16 cellular contexts compared by ENCODE assay signal in the genomic region with DNA sequence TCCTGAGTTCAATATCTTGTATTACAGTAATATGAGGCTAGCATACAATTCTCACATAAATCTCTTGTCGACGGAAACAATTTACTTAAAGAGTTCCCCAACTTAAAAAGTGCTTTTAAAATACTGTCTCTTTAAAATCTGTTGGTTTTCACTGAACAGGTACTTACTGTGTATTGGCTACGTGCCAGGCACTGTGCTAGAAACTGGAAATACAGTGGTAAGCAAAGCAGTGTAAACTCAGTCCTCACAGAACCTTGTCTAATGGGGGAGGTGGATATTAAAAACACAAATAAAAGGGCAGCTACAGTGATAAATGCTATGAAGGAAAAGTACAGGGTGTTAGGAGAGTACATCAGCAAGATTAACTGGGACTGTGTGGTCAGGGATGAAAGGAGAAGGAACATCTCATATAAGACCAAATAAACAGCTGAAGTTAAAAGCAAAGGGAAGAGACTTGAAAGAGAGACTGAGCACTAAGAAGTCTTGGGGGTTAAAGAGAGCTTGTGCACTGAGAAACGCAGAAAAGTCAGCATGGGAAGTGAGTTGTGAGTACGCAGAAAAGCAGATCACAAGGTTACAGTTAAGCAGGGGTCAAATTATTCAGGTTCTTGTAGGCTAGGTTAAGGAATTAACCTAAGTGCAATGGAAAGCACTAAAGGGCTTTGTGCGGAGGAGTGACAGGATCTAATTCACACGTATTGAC. TPM values are rescaled to one million over a fixed set of nuclear protein-coding genes. Genes with fewer than 3 reads are reported as not detected.
DNase-seq lines count a peak whose midpoint lies in the region; FAIRE-seq and TF ChIP-seq lines count a peak whose summit lies in the region.
"Had no signal": no experiment of that assay in that cellular context is flagged by ENCODE, and none has a peak within 500 bp of the region (broad histone marks: within the 10 kb centered on the region; RNA-seq: fewer than 3 reads in every experiment).

No MANE protein-coding gene starts in this region.

- FAIRE-seq in GM12892 (lab: Jason Lieb, UNC) (peak; percentile 71), frontal cortex (lab: Jason Lieb, UNC) (no peak)
- FAIRE-seq: pancreas had no signal

- no peaks in the 10 kb centered on the region for H3K9me3 ChIP-seq in BE2C
- H3K9me3 ChIP-seq: pancreas had no signal

- DNase-seq in GM12892 (ENCODE audit: insufficient read length), result no peak
- peak; percentile 38 for DNase-seq in HT-29 (ENCODE audit: low spot score)
- peak; percentile 90 for DNase-seq in RPMI8226
- DNase-seq in mesothelial cell of epicardium (ENCODE audit: low spot score in 2 of 2, unreplicated experiment in 2 of 2), result peak; percentile 28 to 43
- no peak for DNase-seq in stimulated activated CD4-positive, alpha-beta T cell treated with anti-CD3 and anti-CD28 coated beads, Interleukin-15, amount 100 ng/mL, for 24 hours
- no peak for DNase-seq in NCI-H2227 (lab: John Stamatoyannopoulos, UW; ENCODE audit: unreplicated experiment)
- no peak for DNase-seq in BE2C
- no peak for DNase-seq in frontal cortex (ENCODE audit: low spot score in 2 of 2)
- DNase-seq: activated CD4-positive, alpha-beta T cell treated with anti-CD3 and anti-CD28 coated beads, Interleukin-2, amount 50 U/mL, for 1 hour; activated T-cell treated with anti-CD3 and anti-CD28 coated beads, Interleukin-2, amount 50 U/mL, for 24 hours; AML-193; NCI-H526 treated with DMSO at 0.1 percent for 48 hours; pancreas; SHP77; stimulated activated CD4-positive, alpha-beta T cell treated with anti-CD3 and anti-CD28 coated beads, Interleukin-12 subunit alpha, Interleukin-12 subunit beta, amount 100 ng/mL, for 4 hours; T-helper 9 cell had no signal

- H3K27ac Mint-ChIP-seq in mesothelial cell of epicardium, result peak overlapping the region; percentile 27
- H3K27ac Mint-ChIP-seq: activated T-cell treated with anti-CD3 and anti-CD28 coated beads, Interleukin-2, amount 50 U/mL, for 24 hours had no signal

- no peak overlapping the region for H3K4me3 ChIP-seq in BE2C (ENCODE audit: low read depth, low read length)
- H3K4me3 ChIP-seq: pancreas had no signal

- TF ChIP-seq CTCF in mesothelial cell of epicardium (IDR thresholded peaks at IDR 0.05; ENCODE audit: unreplicated experiment) (no peak), BE2C (IDR thresholded peaks at IDR 0.05; ENCODE audit: low read depth, low read length) (no peak)

- peaks cover 5% of the 10 kb centered on the region for H3K9me3 Mint-ChIP-seq in mesothelial cell of epicardium
- H3K9me3 Mint-ChIP-seq: activated T-cell treated with anti-CD3 and anti-CD28 coated beads, Interleukin-2, amount 50 U/mL, for 24 hours had no signal

- H3K4me1 Mint-ChIP-seq in mesothelial cell of epicardium, result peaks cover 18% of the 10 kb centered on the region

- TF ChIP-seq POLR2A in GM12892 (IDR thresholded peaks at IDR 0.05; ENCODE audit: low read depth, low read length), result no peak

- H3K4me1 ChIP-seq in BE2C, result peaks cover 2% of the 10 kb centered on the region; the same call in 1 of the 2 replicates
- H3K4me1 ChIP-seq: pancreas had no signal

- H3K4me3 Mint-ChIP-seq in mesothelial cell of epicardium, result no peak overlapping the region
- H3K4me3 Mint-ChIP-seq: activated T-cell treated with anti-CD3 and anti-CD28 coated beads, Interleukin-2, amount 50 U/mL, for 24 hours had no signal

- no peaks in the 10 kb centered on the region for H3K27me3 Mint-ChIP-seq in mesothelial cell of epicardium (ENCODE audit: low read depth)
- H3K27me3 Mint-ChIP-seq: activated T-cell treated with anti-CD3 and anti-CD28 coated beads, Interleukin-2, amount 50 U/mL, for 24 hours had no signal

- H3K27me3 ChIP-seq in BE2C, result no peaks in the 10 kb centered on the region
- H3K27me3 ChIP-seq: pancreas had no signal

- no peaks in the 10 kb centered on the region; the same call in 1 of the 2 replicates for H3K36me3 ChIP-seq in BE2C

- peaks cover 28% of the 10 kb centered on the region for H3K36me3 Mint-ChIP-seq in mesothelial cell of epicardium

RNA-seq across cellular contexts. Expression of a gene that starts 52.5 kb away (rescaled TPM):
- 12.8 TPM for polyA plus RNA-seq in GM12892 (2012; ENCODE audit: missing spikeins)
- 20.4 and 21.8 TPM in 2 replicates for total RNA-seq in HT-29 (2014; rRNA removed; shearing (Covaris generic))
- total RNA-seq in mesothelial cell of epicardium (48.7 to 51.0 TPM (median 50.0 TPM) in 3 replicates), frontal cortex (5.3 TPM)
- polyA plus RNA-seq in BE2C (2012; ENCODE audit: insufficient read depth, insufficient read length, low read depth), result 30.3 TPM

Comparison
In these comparisons a context has a peak if more than half of its experiments do, and no peak if none do; other contexts are left out.
1. DNase-seq: peak in HT-29 (single experiment), RPMI8226 (single experiment) and mesothelial cell of epicardium (2 of 2); none in GM12892 (single experiment), stimulated activated CD4-positive, alpha-beta T cell treated with anti-CD3 and anti-CD28 coated beads, Interleukin-15, amount 100 ng/mL, for 24 hours (single experiment), NCI-H2227 (single experiment), BE2C (single experiment) and frontal cortex (0 of 2).